In genomic region chr18:71194438-71194837, GRCh38 we compare ENCODE assay signal across 26 cellular contexts.
"Had no signal": no experiment of that assay in that cellular context is flagged by ENCODE, and none has a peak within 500 bp of the region (broad histone marks: within the 10 kb centered on the region; RNA-seq: fewer than 3 reads in every experiment).

No MANE protein-coding gene starts in this region.

- ATAC-seq: naive thymus-derived CD8-positive, alpha-beta T cell; psoas muscle; right cardiac atrium; right lobe of liver; stimulated activated effector memory CD8-positive, alpha-beta T cell treated with anti-CD3 and anti-CD28 coated beads, Interleukin-12 subunit alpha, Interleukin-12 subunit beta, amount 100 ng/mL, for 72 hours; stimulated activated naive B cell treated with anti-CD40 and anti-IgM and Interleukin-4, amounts not matched to agents 10 μg/mL and 1 μg/mL and 100 μg/mL, for 72 hours had no signal

- H3K36me3 ChIP-seq: neural progenitor cell, ovary, right lobe of liver, sigmoid colon, stomach, thoracic aorta, thyroid gland, tibial nerve, upper lobe of left lung, vagina had no signal

- H3K4me2 ChIP-seq: neural progenitor cell had no signal

- H3K27me3 ChIP-seq: neural progenitor cell, ovary, right lobe of liver, sigmoid colon, stomach, thyroid gland, tibial nerve, upper lobe of left lung, vagina had no signal

- FAIRE-seq: small intestine, urothelium cell line had no signal

- H3K4me1 ChIP-seq: neural progenitor cell, parathyroid adenoma, psoas muscle, right lobe of liver, sigmoid colon, stomach, thyroid gland, tibial nerve, upper lobe of left lung, vagina had no signal

- DNase-seq: naive thymus-derived CD8-positive, alpha-beta T cell; occipital lobe; ovary; posterior cingulate gyrus; psoas muscle; right cardiac atrium; right lobe of liver; sigmoid colon; small intestine; stimulated activated CD4-positive, alpha-beta T cell treated with anti-CD3 and anti-CD28 coated beads, Interleukin-15, amount 100 ng/mL, for 24 hours; stimulated activated CD4-positive, alpha-beta T cell treated with anti-CD3 and anti-CD28 coated beads, Interleukin-2, amount 100 ng/mL, for 24 hours; stimulated activated CD4-positive, alpha-beta T cell treated with anti-CD3 and anti-CD28 coated beads, Interleukin-2, amount 100 ng/mL, for 48 hours; stimulated activated CD4-positive, alpha-beta T cell treated with anti-CD3 and anti-CD28 coated beads, Interleukin-4, amount 100 ng/mL, for 24 hours; stimulated activated naive B cell treated with anti-CD40 and anti-IgM and Interleukin-4, amounts not matched to agents 10 μg/mL and 1 μg/mL and 100 μg/mL, for 72 hours; stimulated activated naive CD4-positive, alpha-beta T cell treated with Interleukin-2 at 50 U/mL for 16 hours; stomach; thyroid gland; trophoblast cell; upper lobe of left lung had no signal

- H2AFZ ChIP-seq: neural progenitor cell, parathyroid adenoma had no signal

- H3K79me2 ChIP-seq: parathyroid adenoma had no signal

- H3K9ac ChIP-seq: neural progenitor cell, parathyroid adenoma had no signal

- H3K4me3 ChIP-seq: neural progenitor cell, ovary, psoas muscle, right lobe of liver, sigmoid colon, stomach, thoracic aorta, thyroid gland, tibial nerve, upper lobe of left lung, vagina had no signal

- H3K27ac ChIP-seq: neural progenitor cell, ovary, parathyroid adenoma, psoas muscle, right lobe of liver, sigmoid colon, stomach, thoracic aorta, thyroid gland, tibial nerve, upper lobe of left lung, vagina had no signal

- H3K9me3 ChIP-seq: ovary, psoas muscle, right lobe of liver, sigmoid colon, stomach, thoracic aorta, thyroid gland, tibial nerve, upper lobe of left lung, vagina had no signal
